ENCODE assay signal across 8 cellular contexts in the genomic region with DNA sequence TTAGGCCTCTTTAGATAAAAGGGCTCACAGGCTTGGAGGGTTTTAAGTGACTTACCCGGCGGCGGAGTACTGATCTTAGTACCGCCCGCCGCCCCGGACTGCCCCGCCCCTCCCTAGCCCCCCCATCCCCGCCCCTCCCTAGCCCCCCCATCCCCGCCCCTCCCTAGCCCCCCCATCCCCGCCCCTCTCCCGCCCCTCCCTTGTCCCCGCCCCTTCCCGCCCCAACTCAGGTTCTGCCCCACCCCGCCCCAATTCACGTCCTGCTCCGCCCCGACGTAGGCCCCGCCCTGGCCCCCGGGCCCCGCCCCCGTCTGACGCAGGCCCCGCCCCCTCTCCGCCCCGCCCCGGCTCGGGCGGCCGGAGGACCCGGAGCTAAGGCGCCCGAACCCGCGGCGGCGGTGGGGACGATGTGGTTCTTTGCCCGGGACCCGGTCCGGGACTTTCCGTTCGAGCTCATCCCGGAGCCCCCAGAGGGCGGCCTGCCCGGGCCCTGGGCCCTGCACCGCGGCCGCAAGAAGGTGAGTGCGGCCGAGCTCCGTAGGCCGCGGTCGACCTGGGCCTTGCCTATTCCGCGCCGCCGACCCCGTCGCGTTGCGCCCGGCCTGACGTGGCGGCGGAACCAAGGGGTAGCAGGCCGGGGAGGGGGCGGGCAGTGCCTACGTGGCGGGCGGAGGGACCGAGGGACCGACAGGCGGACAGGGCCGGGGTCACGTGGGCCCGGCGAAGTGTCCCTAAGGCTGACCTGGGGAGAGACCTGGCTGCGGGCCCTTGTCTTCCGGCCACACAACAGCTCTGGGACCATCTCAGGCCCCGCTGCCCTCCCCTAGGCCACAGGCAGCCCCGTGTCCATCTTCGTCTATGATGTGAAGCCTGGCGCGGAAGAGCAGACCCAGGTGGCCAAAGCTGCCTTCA. TPM values are rescaled to one million over a fixed set of nuclear protein-coding genes. Genes with fewer than 3 reads are reported as not detected.
DNase-seq lines count a peak whose midpoint lies in the region; ATAC-seq, FAIRE-seq and TF ChIP-seq lines count a peak whose summit lies in the region.

A gene (plus strand): TSS at position 337 of the 912 bp plus-strand sequence. CDS start 71 bp downstream, at position 408.

- ATAC-seq in HG02571 (IDR thresholded peaks at IDR 0.05; ENCODE audit: unreplicated experiment) = no peak

- H3K9ac ChIP-seq in GM23248 = peak within 1 kb of the TSS; percentile 99
- H3K9ac ChIP-seq in kidney (ENCODE audit: low read length in 2 of 2) = peak within 1 kb of the TSS; percentile 81 to 92

- peaks cover 51% of the 10 kb centered on the region for H3K79me2 ChIP-seq in GM23248 (ENCODE audit: insufficient read depth)

- H2AFZ ChIP-seq in GM23248 = peak within 1 kb of the TSS; percentile 96

- H3K27ac ChIP-seq in GM23248 = peak within 1 kb of the TSS; percentile 86
- H3K27ac ChIP-seq in kidney (ENCODE audit: low read depth in 2 of 2, low read length in 2 of 2) = peak within 1 kb of the TSS; percentile 73 to 76

- H3K9me2 ChIP-seq in GM23248 (ENCODE audit: insufficient read depth) = no peaks in the 10 kb centered on the region

- DNase-seq in DMS53 treated with DMSO at 0.1 percent for 48 hours (lab: John Stamatoyannopoulos, UW; ENCODE audit: unreplicated experiment) (peak; percentile 52), GM23248 (peak; percentile 92), NCI-H128 (lab: John Stamatoyannopoulos, UW; ENCODE audit: unreplicated experiment) (peak; percentile 39), cerebellar cortex (ENCODE audit: low spot score) (peak; percentile 81), kidney (peak; percentile 95)
- peak; percentile 83 for DNase-seq in activated CD4-positive, CD25-positive, alpha-beta regulatory T cell treated with anti-CD3 and anti-CD28 coated beads, Interleukin-2, amount 50 U/mL, for 72 hours
- peak; percentile 78 for DNase-seq in stimulated activated CD4-positive, alpha-beta T cell treated with anti-CD3 and anti-CD28 coated beads, Interleukin-15, amount 100 ng/mL, for 24 hours

- intact Hi-C loops in kidney (cut with DNase I) = no loop called here

- TF ChIP-seq CTCF in kidney (IDR thresholded peaks at IDR 0.05; ENCODE audit: borderline replicate concordance, extremely low read depth, insufficient read depth) = no peak

- no peaks in the 10 kb centered on the region for H3K9me3 ChIP-seq in GM23248 (ENCODE audit: low read depth)
- H3K9me3 ChIP-seq in kidney (ENCODE audit: control insufficient read depth in 1 of 2, low read length in 2 of 2) = no peaks in the 10 kb centered on the region

- in situ Hi-C loops in GM23248 (cut with MboI) = no loop called here

- FAIRE-seq in kidney (lab: Jason Lieb, UNC) = no peak

- H3K36me3 ChIP-seq in GM23248 (ENCODE audit: low read depth) (peaks cover 24% of the 10 kb centered on the region), kidney (ENCODE audit: control insufficient read depth in 1 of 2, insufficient read depth in 2 of 2, low read length in 2 of 2) (peaks cover 4 to 13% of the 10 kb centered on the region in 2 donors)

- H3K4me3 ChIP-seq in GM23248 = peak within 1 kb of the TSS; percentile 92
- peak within 1 kb of the TSS; percentile 80 to 84 for H3K4me3 ChIP-seq in kidney (ENCODE audit: low read length in 2 of 2)

- 4% methylated on average over 45 to 57 of the region's 87 CpGs for WGBS in GM23248 (ENCODE audit: low coverage in 1 of 2, low lambda C conversion rate in 2 of 2, missing lambda C conversion rate in 2 of 2), 2 experiments

- H3F3A ChIP-seq in GM23248 (ENCODE audit: insufficient read depth) = peaks cover 4% of the 10 kb centered on the region; the same call in 1 of the 2 replicates

- H3K4me1 ChIP-seq in GM23248 (ENCODE audit: insufficient read depth) (peaks cover 18% of the 10 kb centered on the region), kidney (ENCODE audit: control insufficient read depth in 1 of 2, insufficient read depth in 1 of 2, low read depth in 1 of 2, low read length in 2 of 2) (peaks cover 16 to 24% of the 10 kb centered on the region in 2 donors)

- no peaks in the 10 kb centered on the region for H4K20me1 ChIP-seq in GM23248 (ENCODE audit: insufficient read depth)

- H3K27me3 ChIP-seq in GM23248 (replicated peaks; ENCODE audit: insufficient read depth) = no peaks in the 10 kb centered on the region

- H3K4me2 ChIP-seq in GM23248 (ENCODE audit: unreplicated experiment) = peak within 1 kb of the TSS; percentile 100

RNA-seq across cellular contexts. Expression of the gene that starts here (rescaled TPM):
- 115 and 133 TPM in 2 replicates for total RNA-seq in GM23248 (2014; rRNA removed; shearing (Covaris generic))
- polyA plus RNA-seq in GM23248 (2016; fragmentation: Nextera tagmentation; extraction: Ambion mirVana) = 90.7 and 98.6 TPM in 2 replicates
- 72.2 TPM for total RNA-seq in kidney
- polyA plus RNA-seq in kidney (ENCODE audit: insufficient read depth, low read depth, low replicate concordance) = 78.9 TPM

Comparison
In these comparisons a context has a peak if more than half of its experiments do, and no peak if none do; other contexts are left out.
1. DNase-seq: peak in every context shown above with its lines; median percentile 95 in kidney; 92 in GM23248; 83 in activated CD4-positive, CD25-positive, alpha-beta regulatory T cell treated with anti-CD3 and anti-CD28 coated beads, Interleukin-2, amount 50 U/mL, for 72 hours; 81 in cerebellar cortex; 78 in stimulated activated CD4-positive, alpha-beta T cell treated with anti-CD3 and anti-CD28 coated beads, Interleukin-15, amount 100 ng/mL, for 24 hours; 52 in DMS53 treated with DMSO at 0.1 percent for 48 hours; 39 in NCI-H128.